In the genomic region with DNA sequence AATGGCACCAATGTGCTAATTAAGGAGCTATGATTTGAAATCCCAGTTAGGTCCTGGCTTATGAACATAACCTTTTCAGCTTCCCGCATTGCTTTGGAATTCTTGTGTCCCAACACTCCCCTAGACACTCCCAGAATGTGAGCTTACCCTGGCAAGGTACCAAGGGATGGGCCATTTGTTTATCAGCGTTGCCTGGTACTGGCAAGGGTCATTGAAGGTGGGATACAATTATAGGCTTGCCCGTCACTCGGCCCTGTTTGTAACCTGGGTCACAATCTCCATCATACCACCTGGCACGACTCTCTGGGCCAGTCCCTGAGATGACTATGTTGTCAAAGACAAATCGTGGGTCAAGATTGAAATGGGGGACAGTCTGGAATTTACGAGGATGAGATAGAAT, we compare ENCODE assay signal across 20 cellular contexts. TPM values are rescaled to one million over a fixed set of nuclear protein-coding genes. Genes with fewer than 3 reads are reported as not detected.
DNase-seq lines count a peak whose midpoint lies in the region; ATAC-seq and TF ChIP-seq lines count a peak whose summit lies in the region.
"Had no signal": no experiment of that assay in that cellular context is flagged by ENCODE, and none has a peak within 500 bp of the region (broad histone marks: within the 10 kb centered on the region; RNA-seq: fewer than 3 reads in every experiment).

No MANE protein-coding gene starts in this region.

- ATAC-seq in GM21619 (IDR thresholded peaks at IDR 0.05; ENCODE audit: unreplicated experiment): no peak
- ATAC-seq: HCT116 had no signal

- no peak overlapping the region for H3K27ac Mint-ChIP-seq in immature natural killer cell
- H3K27ac Mint-ChIP-seq: CD14-positive monocyte had no signal

- no peaks in the 10 kb centered on the region for H3K9me3 Mint-ChIP-seq in immature natural killer cell
- H3K9me3 Mint-ChIP-seq: CD14-positive monocyte had no signal

- intact Hi-C loops in left ventricle myocardium inferior (cut with micrococcal nuclease) (no loop called here), transverse colon (cut with DNase I; ENCODE audit: low total_unique reads) (no loop called here)

- TF ChIP-seq CTCF in left ventricle myocardium inferior (IDR thresholded peaks at IDR 0.05; ENCODE audit: borderline replicate concordance) (no peak), transverse colon (IDR thresholded peaks at IDR 0.05) (no peak)

- WGBS in neuronal stem cell (ENCODE audit: extremely low coverage in 2 of 2, insufficient read length in 2 of 2, insufficient replicate concordance in 1 of 2), 2 donors: no CpG with 5 or more reads among the region's 7 CpGs
- WGBS in transverse colon (ENCODE audit: low coverage in 1 of 2), 2 donors: 20 to 55% methylated on average over 1 to 7 of the region's 7 CpGs

- H3K9me3 ChIP-seq in left ventricle myocardium inferior (replicated peaks) (no peaks in the 10 kb centered on the region), neuronal stem cell (replicated peaks in 1 of 2; ENCODE audit: control insufficient read depth in 2 of 2, insufficient read depth in 1 of 2, low read depth in 1 of 2, low read length in 2 of 2) (peaks cover 0 to 6% of the 10 kb centered on the region in 2 donors), transverse colon (no peaks in the 10 kb centered on the region)

- H4K8ac ChIP-seq in neuronal stem cell (ENCODE audit: low read depth, low read length): no peak overlapping the region

- H3K4me1 ChIP-seq in left ventricle myocardium inferior (peaks cover 56% of the 10 kb centered on the region), neuronal stem cell (ENCODE audit: control insufficient read depth in 2 of 2, insufficient read depth in 1 of 2, low read depth in 1 of 2, low read length in 2 of 2) (no peaks in the 10 kb centered on the region), transverse colon (peaks cover 0 to 19% (median 5%) of the 10 kb centered on the region in 4 donors)

- no peak for TF ChIP-seq EP300 in transverse colon (IDR thresholded peaks at IDR 0.05; ENCODE audit: low read depth)

- H3K4me3 ChIP-seq in left ventricle myocardium inferior: peak overlapping the region; percentile 16
- no peak overlapping the region for H3K4me3 ChIP-seq in neuronal stem cell (ENCODE audit: low read length in 2 of 2)
- H3K4me3 ChIP-seq in transverse colon: no peak overlapping the region

- H3K79me1 ChIP-seq in neuronal stem cell (ENCODE audit: low read depth, low read length): no peaks in the 10 kb centered on the region

- H3K4ac ChIP-seq in neuronal stem cell (ENCODE audit: low read length): no peak overlapping the region

- H2BK12ac ChIP-seq in neuronal stem cell (ENCODE audit: low read length): no peak overlapping the region

- H3K27me3 Mint-ChIP-seq in immature natural killer cell (ENCODE audit: low read depth in 3 of 3): peaks cover 0 to 4% (median 2%) of the 10 kb centered on the region in 3 donors

- in situ Hi-C loops in transverse colon (cut with MboI; ENCODE audit: low pct_ligation_motif_present in 1 of 4, low pct_unique_long_range_greater_than_20kb in 1 of 4, low sequenced_read_pairs in 3 of 4): no loop called here

- H3K36me3 ChIP-seq in left ventricle myocardium inferior (no peaks in the 10 kb centered on the region), neuronal stem cell (replicated peaks in 1 of 2; ENCODE audit: control insufficient read depth in 2 of 2, insufficient read depth in 2 of 2, low read length in 2 of 2) (no peaks in the 10 kb centered on the region), transverse colon (no peaks in the 10 kb centered on the region)

- peak overlapping the region; percentile 91 for H3K27ac ChIP-seq in left ventricle myocardium inferior (replicated peaks)
- no peak overlapping the region for H3K27ac ChIP-seq in neuronal stem cell (replicated peaks; ENCODE audit: low read length)
- H3K27ac ChIP-seq in transverse colon: no peak overlapping the region
- H3K27ac ChIP-seq: 22Rv1 had no signal

- no peak overlapping the region for H3K4me3 Mint-ChIP-seq in immature natural killer cell
- H3K4me3 Mint-ChIP-seq: CD14-positive monocyte had no signal

- DNase-seq in NCI-H748 (lab: John Stamatoyannopoulos, UW; ENCODE audit: unreplicated experiment) (peak; percentile 50), NCI-H748 treated with DMSO at 0.1 percent for 48 hours (lab: John Stamatoyannopoulos, UW) (no peak), left ventricle myocardium inferior (no peak), neuronal stem cell (ENCODE audit: low spot score) (no peak), transverse colon (peak; percentile 53), immature natural killer cell (no peak), SK-N-DZ (ENCODE audit: low spot score) (no peak)
- DNase-seq: DMS79 treated with DMSO at 0.1 percent for 48 hours, GOT3, Kasumi-1, NCI-H1092 treated with DMSO at 0.1 percent for 48 hours, NCI-H2081 treated with DMSO at 0.1 percent for 48 hours, NCI-H446 treated with DMSO at 0.1 percent for 48 hours, NCI-H69 had no signal

- no peak overlapping the region for H3K14ac ChIP-seq in neuronal stem cell (ENCODE audit: low read length)

- H2AFZ ChIP-seq in neuronal stem cell (ENCODE audit: low read length): no peak overlapping the region

- no peaks in the 10 kb centered on the region for H3K27me3 ChIP-seq in left ventricle myocardium inferior (ENCODE audit: low read depth)
- H3K27me3 ChIP-seq in neuronal stem cell (ENCODE audit: control insufficient read depth in 3 of 3, insufficient read depth in 3 of 3, low read depth in 1 of 3, low read length in 3 of 3): peaks cover 0 to 98% (median 0%) of the 10 kb centered on the region in 3 experiments
- no peaks in the 10 kb centered on the region for H3K27me3 ChIP-seq in transverse colon

- no peak overlapping the region for H2BK120ac ChIP-seq in neuronal stem cell (ENCODE audit: low read depth, low read length)

- H2AK5ac ChIP-seq in neuronal stem cell (ENCODE audit: low read depth, low read length): no peak overlapping the region

- no peak overlapping the region for H2BK5ac ChIP-seq in neuronal stem cell (ENCODE audit: low read length)

- no peak overlapping the region for H2BK15ac ChIP-seq in neuronal stem cell (ENCODE audit: low read length)

- TF ChIP-seq POLR2A in transverse colon (IDR thresholded peaks at IDR 0.05): no peak

- H3K9ac ChIP-seq in neuronal stem cell (ENCODE audit: low read depth, low read length, poor library complexity): no peak overlapping the region

- H3K23ac ChIP-seq in neuronal stem cell (ENCODE audit: low read depth, low read length, poor library complexity): no peak overlapping the region

- H4K91ac ChIP-seq in neuronal stem cell (ENCODE audit: low read depth, low read length, poor library complexity): peak overlapping the region; percentile 22

- no peak overlapping the region for H3K18ac ChIP-seq in neuronal stem cell (ENCODE audit: low read length)

- H3K4me1 Mint-ChIP-seq in immature natural killer cell: no peaks in the 10 kb centered on the region

- H3K36me3 Mint-ChIP-seq in immature natural killer cell: peaks cover 0 to 2% (median 0%) of the 10 kb centered on the region in 3 donors
- H3K36me3 Mint-ChIP-seq: CD14-positive monocyte had no signal

- no peak overlapping the region for H3K4me2 ChIP-seq in neuronal stem cell (ENCODE audit: insufficient read depth, low read length, poor library complexity, severe bottlenecking)

RNA-seq across cellular contexts. Expression of gene CSRP3, which starts 5.3 kb away (rescaled TPM):
- 2,290 TPM for total RNA-seq in left ventricle myocardium inferior
- not detected for polyA plus RNA-seq in neuronal stem cell (2013, experiment 1 of 2)
- not detected for polyA plus RNA-seq in neuronal stem cell (2013, experiment 2 of 2)
- total RNA-seq in transverse colon: not detected
- not detected for polyA plus RNA-seq in immature natural killer cell
- polyA plus RNA-seq in SK-N-DZ (2014; cell fraction: cytosol; rRNA removed): not detected in 2 replicates
- not detected in 2 replicates for polyA plus RNA-seq in SK-N-DZ (2014; cell fraction: nucleus; rRNA removed)
- total RNA-seq: RPMI7951 had no signal
- polyA plus RNA-seq: AG04450, CD14-positive monocyte had no signal

RNA-seq across cellular contexts. Expression of gene E2F8, which starts 44.3 kb away (rescaled TPM):
- total RNA-seq in left ventricle myocardium inferior: 3.6 TPM
- 4.0 TPM for polyA plus RNA-seq in neuronal stem cell (2013, experiment 1 of 2)
- polyA plus RNA-seq in neuronal stem cell (2013, experiment 2 of 2): 4.6 TPM
- total RNA-seq in transverse colon: 1 to 10 TPM in 2 of 4 donors, under 1 TPM in 1, not detected in 1; 0.64 to 1.2 (median 1.2) TPM
- under 1 TPM in 1 of 3 donors, not detected in 2; 0.17 TPM for polyA plus RNA-seq in immature natural killer cell
- polyA plus RNA-seq in SK-N-DZ (2014; cell fraction: cytosol; rRNA removed): 5.4 TPM in 2 replicates
- 7.5 and 15.7 TPM in 2 replicates for polyA plus RNA-seq in SK-N-DZ (2014; cell fraction: nucleus; rRNA removed)
- polyA plus RNA-seq: CD14-positive monocyte had no signal

Comparison
In these comparisons a context has a peak if more than half of its experiments do, and no peak if none do; other contexts are left out.
1. DNase-seq: peak in NCI-H748 (single experiment) and transverse colon (single experiment); none in NCI-H748 treated with DMSO at 0.1 percent for 48 hours (single experiment), left ventricle myocardium inferior (single experiment), neuronal stem cell (single experiment), immature natural killer cell (0 of 3) and SK-N-DZ (single experiment).
2. RNA of gene CSRP3, which starts 5.3 kb away (total RNA-seq): 2,290 TPM in left ventricle myocardium inferior (single experiment); not detected in transverse colon; every median in the first group is over 1,000 times any median in the second.